ENCODE assay signal across 8 cellular contexts in genomic region chr20:32357869-32358631, GRCh38. TPM values are rescaled to one million over a fixed set of nuclear protein-coding genes. Genes with fewer than 3 reads are reported as not detected.
DNase-seq lines count a peak whose midpoint lies in the region; ATAC-seq lines count a peak whose summit lies in the region.

TSS of gene ASXL1 (plus strand) at chr20:32358331. CDS start at chr20:32358776, 445 bp downstream.

- H3K9me3 ChIP-seq in BLaER1 treated with 17β-estradiol and CSF1 and Interleukin-3, amounts not matched to agents 10 nM and 100 nM (replicated peaks in 1 of 11) = no peaks in the 10 kb centered on the region

- peaks cover 45 to 60% (median 55%) of the 10 kb centered on the region in 10 experiments for H3K4me1 ChIP-seq in BLaER1 treated with 17β-estradiol and CSF1 and Interleukin-3, amounts not matched to agents 10 nM and 100 nM

- peak within 1 kb of the TSS; percentile 70 to 95 (median 82) for H3K4me3 ChIP-seq in BLaER1 treated with 17β-estradiol and CSF1 and Interleukin-3, amounts not matched to agents 10 nM and 100 nM

- peak; percentile 75 for ATAC-seq in GM19328 (IDR thresholded peaks at IDR 0.05; ENCODE audit: unreplicated experiment)
- ATAC-seq in HG03521 (IDR thresholded peaks at IDR 0.05; ENCODE audit: unreplicated experiment) = peak; percentile 72
- ATAC-seq in left lobe of liver = peak; percentile 90

- H3K27ac ChIP-seq in BLaER1 treated with 17β-estradiol and CSF1 and Interleukin-3, amounts not matched to agents 10 nM and 100 nM = peak within 1 kb of the TSS; percentile 97 to 100 (median 99)

- peaks cover 34 to 41% (median 40%) of the 10 kb centered on the region in 11 experiments; a peak in 21 of 22 replicates for H4K20me1 ChIP-seq in BLaER1 treated with 17β-estradiol and CSF1 and Interleukin-3, amounts not matched to agents 10 nM and 100 nM

- peak within 1 kb of the TSS; percentile 85 to 97 (median 92) for H3K4me2 ChIP-seq in BLaER1 treated with 17β-estradiol and CSF1 and Interleukin-3, amounts not matched to agents 10 nM and 100 nM

- H3K9ac ChIP-seq in BLaER1 treated with 17β-estradiol and CSF1 and Interleukin-3, amounts not matched to agents 10 nM and 100 nM = peak within 1 kb of the TSS; percentile 96 to 100 (median 99)

- H3K36me3 ChIP-seq in BLaER1 treated with 17β-estradiol and CSF1 and Interleukin-3, amounts not matched to agents 10 nM and 100 nM = peaks cover 0 to 19% (median 7%) of the 10 kb centered on the region in 11 experiments; a peak in 7 of 22 replicates

- DNase-seq in NCI-H748 (lab: John Stamatoyannopoulos, UW; ENCODE audit: unreplicated experiment) (peak; percentile 99), dedifferentiated amniotic fluid mesenchymal stem cell (ENCODE audit: extremely low spot score) (peak; percentile 95), left lobe of liver (ENCODE audit: low spot score) (peak; percentile 98)
- peak; percentile 91 for DNase-seq in activated CD4-positive, alpha-beta T cell treated with anti-CD3 and anti-CD28 coated beads, Interleukin-2, amount 50 U/mL, for 1 hour
- peak; percentile 94 for DNase-seq in stimulated activated CD4-positive, alpha-beta T cell treated with anti-CD3 and anti-CD28 coated beads, Interleukin-2, amount 100 ng/mL, for 4 hours (ENCODE audit: low read depth)

- H3K27me3 ChIP-seq in BLaER1 treated with 17β-estradiol and CSF1 and Interleukin-3, amounts not matched to agents 10 nM and 100 nM = no peaks in the 10 kb centered on the region

RNA-seq across cellular contexts. Expression of gene ASXL1, which starts in this region (rescaled TPM):
- total RNA-seq in left lobe of liver = 28.5 TPM

Comparison
In these comparisons a context has a peak if more than half of its experiments do, and no peak if none do; other contexts are left out.
1. Peak in every context shown above with its lines: DNase-seq, ATAC-seq, H3K4me3 ChIP-seq and H3K27ac ChIP-seq.